ENCODE assay signal across 23 cellular contexts in the genomic region with DNA sequence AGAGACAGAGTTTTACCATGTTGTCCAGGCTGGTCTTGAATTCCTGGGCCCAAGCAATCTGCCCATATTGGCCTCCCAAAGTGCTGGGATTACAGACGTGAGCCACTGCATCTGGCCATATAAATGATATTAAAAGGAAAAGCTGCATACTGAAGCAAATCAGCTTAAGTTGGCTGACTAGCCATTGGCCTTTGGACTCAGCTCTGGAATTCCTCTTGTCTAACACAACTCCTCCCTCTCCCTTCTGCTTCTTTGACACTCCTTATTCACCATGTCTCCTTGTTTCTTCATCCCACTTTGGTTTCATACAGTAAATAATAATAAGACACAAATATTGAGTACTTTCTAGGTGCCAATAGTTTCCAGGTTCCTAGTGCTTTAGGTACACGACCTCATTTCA. TPM values are rescaled to one million over a fixed set of nuclear protein-coding genes. Genes with fewer than 3 reads are reported as not detected.
DNase-seq lines count a peak whose midpoint lies in the region; ATAC-seq and TF ChIP-seq lines count a peak whose summit lies in the region.
"Had no signal": no experiment of that assay in that cellular context is flagged by ENCODE, and none has a peak within 500 bp of the region (broad histone marks: within the 10 kb centered on the region; RNA-seq: fewer than 3 reads in every experiment).

No MANE protein-coding gene starts in this region.

- H3K9me3 Mint-ChIP-seq in T-cell, result no peaks in the 10 kb centered on the region
- H3K9me3 Mint-ChIP-seq: IgD-negative memory B cell had no signal

- H3K9me3 ChIP-seq in osteoblast (ENCODE audit: low read depth, low read length) (no peaks in the 10 kb centered on the region), right atrium auricular region (no peaks in the 10 kb centered on the region)
- H3K9me3 ChIP-seq: BLaER1 treated with 17β-estradiol and CSF1 and Interleukin-3, amounts not matched to agents 10 nM and 100 nM; MG63 had no signal

- peak overlapping the region; percentile 25 for H2AFZ ChIP-seq in osteoblast (ENCODE audit: low read length)

- peaks cover 9% of the 10 kb centered on the region for H3K4me1 ChIP-seq in osteoblast (ENCODE audit: insufficient read depth, low read length)
- H3K4me1 ChIP-seq in right atrium auricular region, result peaks cover 0 to 7% of the 10 kb centered on the region in 2 donors

- peaks cover 10 to 11% of the 10 kb centered on the region in 2 donors for H3K27me3 Mint-ChIP-seq in T-cell

- no peak overlapping the region for H3K4me3 Mint-ChIP-seq in T-cell
- H3K4me3 Mint-ChIP-seq: IgD-negative memory B cell had no signal

- no peak overlapping the region for H3K4me3 ChIP-seq in AG10803 (ENCODE audit: low read length)
- H3K4me3 ChIP-seq in fibroblast of the aortic adventitia (ENCODE audit: low read depth, low read length), result no peak overlapping the region
- H3K4me3 ChIP-seq in osteoblast (ENCODE audit: insufficient read depth, low read length), result no peak overlapping the region
- H3K4me3 ChIP-seq in right atrium auricular region, result no peak overlapping the region
- H3K4me3 ChIP-seq: BLaER1 treated with 17β-estradiol and CSF1 and Interleukin-3, amounts not matched to agents 10 nM and 100 nM; MG63 had no signal

- TF ChIP-seq CTCF in AG10803 (conservative IDR thresholded peaks at IDR 0.05; ENCODE audit: low read length) (no peak), fibroblast of the aortic adventitia (IDR thresholded peaks at IDR 0.05; ENCODE audit: insufficient read depth, low read length) (no peak), osteoblast (IDR thresholded peaks at IDR 0.05; ENCODE audit: extremely low read depth, low read depth, low read length) (no peak), right atrium auricular region (IDR thresholded peaks at IDR 0.05) (no peak)

- H3K27me3 ChIP-seq in osteoblast (ENCODE audit: insufficient read depth, low read length) (no peaks in the 10 kb centered on the region), right atrium auricular region (no peaks in the 10 kb centered on the region)
- H3K27me3 ChIP-seq: BLaER1 treated with 17β-estradiol and CSF1 and Interleukin-3, amounts not matched to agents 10 nM and 100 nM; MG63 had no signal

- no peaks in the 10 kb centered on the region for H3K79me2 ChIP-seq in osteoblast (ENCODE audit: insufficient read depth, low read length)

- no peak overlapping the region for H3K27ac Mint-ChIP-seq in T-cell
- H3K27ac Mint-ChIP-seq: IgD-negative memory B cell had no signal

- POLR2A ChIA-PET in T-cell (lab: Charles Lee), result no interaction called here

- peaks cover 0 to 5% (median 3%) of the 10 kb centered on the region in 3 donors for H3K4me1 Mint-ChIP-seq in T-cell

- CTCF ChIA-PET in T-cell (lab: Charles Lee), result interaction anchor here (0.6 to 1.7 kb wide), 2 partner anchors 789 to 803 kb away, joined by 5 to 7 read pairs; no protein-coding TSS in a partner anchor

- ATAC-seq in T-cell (replicated peaks in 1 of 4) (no peak), HG03159 (IDR thresholded peaks at IDR 0.05; ENCODE audit: unreplicated experiment) (no peak)

- H3K36me3 Mint-ChIP-seq in T-cell, result no peaks in the 10 kb centered on the region
- H3K36me3 Mint-ChIP-seq: IgD-negative memory B cell had no signal

- H3K36me3 ChIP-seq in osteoblast (ENCODE audit: insufficient read depth, low read length) (no peaks in the 10 kb centered on the region), right atrium auricular region (no peaks in the 10 kb centered on the region)
- H3K36me3 ChIP-seq: BLaER1 treated with 17β-estradiol and CSF1 and Interleukin-3, amounts not matched to agents 10 nM and 100 nM; MG63 had no signal

- H3K4me2 ChIP-seq in osteoblast (ENCODE audit: insufficient read depth, low read length), result no peak overlapping the region
- H3K4me2 ChIP-seq: BLaER1 treated with 17β-estradiol and CSF1 and Interleukin-3, amounts not matched to agents 10 nM and 100 nM had no signal

- no peaks in the 10 kb centered on the region for H4K20me1 ChIP-seq in osteoblast (ENCODE audit: insufficient read depth, low read length)
- H4K20me1 ChIP-seq: BLaER1 treated with 17β-estradiol and CSF1 and Interleukin-3, amounts not matched to agents 10 nM and 100 nM had no signal

- DNase-seq in AG10803 (ENCODE audit: low read depth) (peak; percentile 9), LoVo (ENCODE audit: low spot score) (peak; percentile 44), fibroblast of the aortic adventitia (ENCODE audit: low read depth) (peak; percentile 11), osteoblast (ENCODE audit: insufficient read length, low spot score, missing footprints) (no peak), T-cell (no peak), right atrium auricular region (ENCODE audit: low spot score) (no peak), iPS-NIHi7 (ENCODE audit: extremely low spot score) (no peak)
- DNase-seq: DMS79 treated with DMSO at 0.1 percent for 48 hours, Karpas-422, MG63, NCI-H1105 treated with DMSO at 0.1 percent for 48 hours, NCI-H1694, NCI-H2081 treated with DMSO at 0.1 percent for 48 hours, NCI-H446 treated with DMSO at 0.1 percent for 48 hours, NCI-H69, OCI-M1, Right ventricle myocardium superior had no signal

- no peak overlapping the region for H3K27ac ChIP-seq in osteoblast (ENCODE audit: low read depth, low read length)
- H3K27ac ChIP-seq in right atrium auricular region, result no peak overlapping the region
- H3K27ac ChIP-seq: BLaER1 treated with 17β-estradiol and CSF1 and Interleukin-3, amounts not matched to agents 10 nM and 100 nM; HL-60 had no signal

RNA-seq across cellular contexts. Expression of a gene that starts 7.5 kb away (rescaled TPM):
- total RNA-seq in fibroblast of the aortic adventitia (ENCODE audit: low replicate concordance) (not detected in 2 replicates), osteoblast (not detected in 2 replicates), T-cell (under 1 TPM in 1 of 5 donors, not detected in 4; 0.10 TPM), right atrium auricular region (not detected)
- total RNA-seq: A172, H1, Right ventricle myocardium superior had no signal

RNA-seq across cellular contexts. Expression of a gene that starts 25.5 kb away (rescaled TPM):
- not detected in 2 replicates for total RNA-seq in fibroblast of the aortic adventitia (ENCODE audit: low replicate concordance)
- not detected in 2 replicates for total RNA-seq in osteoblast
- total RNA-seq in T-cell, result under 1 TPM in 1 of 5 donors, not detected in 4; 0.47 TPM
- not detected for total RNA-seq in right atrium auricular region
- total RNA-seq: A172, H1, Right ventricle myocardium superior had no signal

RNA-seq across cellular contexts. Expression of a gene that starts 37.1 kb away (rescaled TPM):
- total RNA-seq in fibroblast of the aortic adventitia (ENCODE audit: low replicate concordance), result 12.2 TPM in 1 of 2 replicates, not detected in the other
- total RNA-seq in osteoblast, result 2.2 and 2.4 TPM in 2 replicates
- total RNA-seq in T-cell, result 10 to 100 TPM; 27.2 to 35.3 (median 31.4) TPM
- 10 to 100 TPM; 18.9 to 21.5 TPM for total RNA-seq in right atrium auricular region

RNA-seq across cellular contexts. Expression of a gene that starts 59.8 kb away (rescaled TPM):
- not detected in 2 replicates for total RNA-seq in fibroblast of the aortic adventitia (ENCODE audit: low replicate concordance)
- total RNA-seq in osteoblast, result not detected in 2 replicates
- not detected for total RNA-seq in T-cell
- total RNA-seq in right atrium auricular region, result not detected
- total RNA-seq: A172, H1, Right ventricle myocardium superior had no signal

Comparison
In these comparisons a context has a peak if more than half of its experiments do, and no peak if none do; other contexts are left out.
1. DNase-seq: peak in AG10803 (single experiment), LoVo (single experiment) and fibroblast of the aortic adventitia (single experiment); none in osteoblast (single experiment), T-cell (0 of 34), right atrium auricular region (single experiment) and iPS-NIHi7 (single experiment).